In the genomic region with DNA sequence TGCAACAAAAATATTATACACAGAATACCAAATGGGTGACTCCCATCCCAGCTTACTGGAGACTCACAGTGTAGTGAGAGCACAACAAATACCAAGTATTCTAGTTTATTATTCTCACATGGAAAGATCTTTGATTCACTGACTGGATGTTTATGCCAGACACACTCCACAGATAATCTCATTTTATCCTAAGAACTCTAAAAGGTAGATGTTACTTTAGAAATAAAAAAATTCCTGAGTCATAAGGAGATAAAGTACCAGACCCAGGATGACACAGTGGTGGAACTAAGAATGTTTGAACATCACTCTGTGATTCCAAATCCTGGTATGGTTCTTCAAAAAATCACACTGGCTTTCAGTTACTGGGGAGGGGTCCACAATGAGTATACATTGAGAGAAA, we compare ENCODE assay signal across 16 cellular contexts.
DNase-seq lines count a peak whose midpoint lies in the region; ATAC-seq and TF ChIP-seq lines count a peak whose summit lies in the region.
"Had no signal": no experiment of that assay in that cellular context is flagged by ENCODE, and none has a peak within 500 bp of the region (broad histone marks: within the 10 kb centered on the region; RNA-seq: fewer than 3 reads in every experiment).

No MANE protein-coding gene starts in this region.

- peak overlapping the region; percentile 56 to 79 (median 71) for H3K4me3 Mint-ChIP-seq in brain
- H3K4me3 Mint-ChIP-seq in activated T-helper 17 cell treated with anti-CD3 and anti-CD28 coated beads, Interleukin-2, amount 50 U/mL, for 72 hours, result no peak overlapping the region
- H3K4me3 Mint-ChIP-seq in T-helper 2 cell treated with Interferon-gamma antibody and Interleukin-4, amounts not matched to agents 5 μg/mL and 100 μg/mL, for 36 hours, result no peak overlapping the region
- H3K4me3 Mint-ChIP-seq: CD4-positive, alpha-beta T cell had no signal

- peaks cover 3% of the 10 kb centered on the region for H3F3A ChIP-seq in neural cell (ENCODE audit: insufficient read depth, low read length, poor library complexity, severe bottlenecking)

- no peaks in the 10 kb centered on the region for H3K9me2 ChIP-seq in neural cell (ENCODE audit: insufficient read depth, low read length)

- H2AFZ ChIP-seq in neural cell (ENCODE audit: low read depth, low read length), result no peak overlapping the region

- H3K4me1 ChIP-seq in cardiac muscle cell (ENCODE audit: low read depth) (peaks cover 45% of the 10 kb centered on the region), heart left ventricle (peaks cover 0 to 53% (median 8%) of the 10 kb centered on the region in 12 donors)

- intact Hi-C loops in heart left ventricle (cut with DNase I) (loop anchor here in 1 of 10 donors (10.0 kb wide), 1 partner anchor 54 kb away; no protein-coding TSS in a partner anchor), posterior cingulate gyrus (cut with DNase I) (no loop called here)

- no peak overlapping the region for H3K9ac ChIP-seq in neural cell (ENCODE audit: low read length)

- no peak for DNase-seq in cardiac muscle cell (ENCODE audit: low read depth in 1 of 2, low spot score in 1 of 2)
- no peak for DNase-seq in heart left ventricle
- DNase-seq in posterior cingulate gyrus, result no peak
- DNase-seq in SHP77 (lab: John Stamatoyannopoulos, UW), result no peak
- no peak for DNase-seq in T-helper 2 cell treated with Interferon-gamma antibody and Interleukin-4, amounts not matched to agents 5 μg/mL and 100 μg/mL, for 36 hours (ENCODE audit: low spot score)
- DNase-seq: CD4-positive, alpha-beta T cell; Kasumi-1; NCI-H1105; NCI-H2107; NCI-H345; NCI-H526 treated with DMSO at 0.1 percent for 48 hours had no signal

- H3K4me3 ChIP-seq in cardiac muscle cell (no peak overlapping the region), heart left ventricle (no peak overlapping the region), neural cell (ENCODE audit: low read length) (peak overlapping the region; percentile 30)

- H3K27ac ChIP-seq in cardiac muscle cell, result peak overlapping the region; percentile 8
- H3K27ac ChIP-seq in heart left ventricle, result no peak overlapping the region
- no peak overlapping the region for H3K27ac ChIP-seq in neural cell (ENCODE audit: low read length)
- H3K27ac ChIP-seq: 22Rv1 had no signal

- H3K27me3 ChIP-seq in cardiac muscle cell (no peaks in the 10 kb centered on the region), heart left ventricle (no peaks in the 10 kb centered on the region), neural cell (ENCODE audit: insufficient read depth, low read depth, low read length) (no peaks in the 10 kb centered on the region)
- H3K27me3 ChIP-seq: BE2C had no signal

- no peak overlapping the region for H3K4me2 ChIP-seq in neural cell (ENCODE audit: low read length)

- peak overlapping the region; percentile 63 to 94 (median 82) for H3K27ac Mint-ChIP-seq in brain
- no peak overlapping the region for H3K27ac Mint-ChIP-seq in activated T-helper 17 cell treated with anti-CD3 and anti-CD28 coated beads, Interleukin-2, amount 50 U/mL, for 72 hours
- H3K27ac Mint-ChIP-seq in T-helper 2 cell treated with Interferon-gamma antibody and Interleukin-4, amounts not matched to agents 5 μg/mL and 100 μg/mL, for 36 hours, result no peak overlapping the region
- H3K27ac Mint-ChIP-seq: CD4-positive, alpha-beta T cell had no signal

- TF ChIP-seq EP300 in neural cell (conservative IDR thresholded peaks at IDR 0.05; ENCODE audit: poor library complexity, severe bottlenecking), result no peak

- no peak for TF ChIP-seq RAD21 in neural cell (conservative IDR thresholded peaks at IDR 0.05)

- no peak for TF ChIP-seq POLR2A in heart left ventricle (IDR thresholded peaks at IDR 0.05)

- no peaks in the 10 kb centered on the region for H3K36me3 Mint-ChIP-seq in brain
- H3K36me3 Mint-ChIP-seq in activated T-helper 17 cell treated with anti-CD3 and anti-CD28 coated beads, Interleukin-2, amount 50 U/mL, for 72 hours (ENCODE audit: low read depth), result no peaks in the 10 kb centered on the region
- H3K36me3 Mint-ChIP-seq in T-helper 2 cell treated with Interferon-gamma antibody and Interleukin-4, amounts not matched to agents 5 μg/mL and 100 μg/mL, for 36 hours (ENCODE audit: low read depth), result no peaks in the 10 kb centered on the region

- H3K79me2 ChIP-seq in neural cell (replicated peaks; ENCODE audit: insufficient read depth, low read length), result peaks cover 91% of the 10 kb centered on the region

- ATAC-seq in heart left ventricle, result no peak
- ATAC-seq in activated T-helper 17 cell treated with anti-CD3 and anti-CD28 coated beads, Interleukin-2, amount 50 U/mL, for 72 hours (replicated peaks), result no peak

- no peaks in the 10 kb centered on the region for H3K36me3 ChIP-seq in cardiac muscle cell
- H3K36me3 ChIP-seq in heart left ventricle, result no peaks in the 10 kb centered on the region
- no peaks in the 10 kb centered on the region for H3K36me3 ChIP-seq in neural cell (ENCODE audit: insufficient read depth, low read length)
- H3K36me3 ChIP-seq: BE2C had no signal

- no peaks in the 10 kb centered on the region for H3K27me3 Mint-ChIP-seq in brain
- H3K27me3 Mint-ChIP-seq in activated T-helper 17 cell treated with anti-CD3 and anti-CD28 coated beads, Interleukin-2, amount 50 U/mL, for 72 hours, result no peaks in the 10 kb centered on the region
- no peaks in the 10 kb centered on the region for H3K27me3 Mint-ChIP-seq in T-helper 2 cell treated with Interferon-gamma antibody and Interleukin-4, amounts not matched to agents 5 μg/mL and 100 μg/mL, for 36 hours (ENCODE audit: low read depth)
- H3K27me3 Mint-ChIP-seq: CD4-positive, alpha-beta T cell had no signal

- H3K4me1 Mint-ChIP-seq in brain, result peaks cover 99% of the 10 kb centered on the region
- no peaks in the 10 kb centered on the region for H3K4me1 Mint-ChIP-seq in activated T-helper 17 cell treated with anti-CD3 and anti-CD28 coated beads, Interleukin-2, amount 50 U/mL, for 72 hours
- H3K4me1 Mint-ChIP-seq in T-helper 2 cell treated with Interferon-gamma antibody and Interleukin-4, amounts not matched to agents 5 μg/mL and 100 μg/mL, for 36 hours (ENCODE audit: low read depth), result no peaks in the 10 kb centered on the region

- H3K9me3 ChIP-seq in cardiac muscle cell (ENCODE audit: low read depth) (no peaks in the 10 kb centered on the region), heart left ventricle (no peaks in the 10 kb centered on the region), neural cell (ENCODE audit: low read length) (no peaks in the 10 kb centered on the region)
- H3K9me3 ChIP-seq: BE2C had no signal

- H3K9me3 Mint-ChIP-seq in brain, result no peaks in the 10 kb centered on the region
- H3K9me3 Mint-ChIP-seq in activated T-helper 17 cell treated with anti-CD3 and anti-CD28 coated beads, Interleukin-2, amount 50 U/mL, for 72 hours, result peaks cover 10% of the 10 kb centered on the region
- peaks cover 12% of the 10 kb centered on the region for H3K9me3 Mint-ChIP-seq in T-helper 2 cell treated with Interferon-gamma antibody and Interleukin-4, amounts not matched to agents 5 μg/mL and 100 μg/mL, for 36 hours

- TF ChIP-seq CTCF in cardiac muscle cell (IDR thresholded peaks at IDR 0.05; ENCODE audit: low read depth, low read length) (no peak), heart left ventricle (IDR thresholded peaks at IDR 0.05) (no peak), brain (conservative IDR thresholded peaks at IDR 0.05) (no peak), neural cell (IDR thresholded peaks at IDR 0.05; ENCODE audit: poor library complexity, severe bottlenecking) (no peak)

- peaks cover 7% of the 10 kb centered on the region for H4K20me1 ChIP-seq in neural cell (ENCODE audit: insufficient read depth)

TF ChIP-seq in neural cell, 6 proteins besides CTCF, POLR2A, EP300 and RAD21:
- TF ChIP-seq TAF1 (IDR thresholded peaks at IDR 0.05; ENCODE audit: low read depth) (no peak), EZH2 (IDR thresholded peaks at IDR 0.05; ENCODE audit: borderline replicate concordance, insufficient read depth, low read length, poor library complexity, severe bottlenecking) (no peak), POLR2AphosphoS5 (IDR thresholded peaks at IDR 0.05) (no peak), MXI1 (conservative IDR thresholded peaks at IDR 0.05; ENCODE audit: poor library complexity, severe bottlenecking) (no peak), SMC3 (conservative IDR thresholded peaks at IDR 0.05; ENCODE audit: poor library complexity) (no peak)
- TF ChIP-seq, protein P1, sequence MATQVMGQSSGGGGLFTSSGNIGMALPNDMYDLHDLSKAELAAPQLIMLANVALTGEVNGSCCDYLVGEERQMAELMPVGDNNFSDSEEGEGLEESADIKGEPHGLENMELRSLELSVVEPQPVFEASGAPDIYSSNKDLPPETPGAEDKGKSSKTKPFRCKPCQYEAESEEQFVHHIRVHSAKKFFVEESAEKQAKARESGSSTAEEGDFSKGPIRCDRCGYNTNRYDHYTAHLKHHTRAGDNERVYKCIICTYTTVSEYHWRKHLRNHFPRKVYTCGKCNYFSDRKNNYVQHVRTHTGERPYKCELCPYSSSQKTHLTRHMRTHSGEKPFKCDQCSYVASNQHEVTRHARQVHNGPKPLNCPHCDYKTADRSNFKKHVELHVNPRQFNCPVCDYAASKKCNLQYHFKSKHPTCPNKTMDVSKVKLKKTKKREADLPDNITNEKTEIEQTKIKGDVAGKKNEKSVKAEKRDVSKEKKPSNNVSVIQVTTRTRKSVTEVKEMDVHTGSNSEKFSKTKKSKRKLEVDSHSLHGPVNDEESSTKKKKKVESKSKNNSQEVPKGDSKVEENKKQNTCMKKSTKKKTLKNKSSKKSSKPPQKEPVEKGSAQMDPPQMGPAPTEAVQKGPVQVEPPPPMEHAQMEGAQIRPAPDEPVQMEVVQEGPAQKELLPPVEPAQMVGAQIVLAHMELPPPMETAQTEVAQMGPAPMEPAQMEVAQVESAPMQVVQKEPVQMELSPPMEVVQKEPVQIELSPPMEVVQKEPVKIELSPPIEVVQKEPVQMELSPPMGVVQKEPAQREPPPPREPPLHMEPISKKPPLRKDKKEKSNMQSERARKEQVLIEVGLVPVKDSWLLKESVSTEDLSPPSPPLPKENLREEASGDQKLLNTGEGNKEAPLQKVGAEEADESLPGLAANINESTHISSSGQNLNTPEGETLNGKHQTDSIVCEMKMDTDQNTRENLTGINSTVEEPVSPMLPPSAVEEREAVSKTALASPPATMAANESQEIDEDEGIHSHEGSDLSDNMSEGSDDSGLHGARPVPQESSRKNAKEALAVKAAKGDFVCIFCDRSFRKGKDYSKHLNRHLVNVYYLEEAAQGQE (IDR thresholded peaks at IDR 0.05; ENCODE audit: borderline replicate concordance), result no peak

Comparison
In these comparisons a context has a peak if more than half of its experiments do, and no peak if none do; other contexts are left out.
1. H3K27ac Mint-ChIP-seq: peak in brain (5 of 5); none in activated T-helper 17 cell treated with anti-CD3 and anti-CD28 coated beads, Interleukin-2, amount 50 U/mL, for 72 hours (single experiment) and T-helper 2 cell treated with Interferon-gamma antibody and Interleukin-4, amounts not matched to agents 5 μg/mL and 100 μg/mL, for 36 hours (single experiment).
2. H3K4me3 Mint-ChIP-seq: peak in brain (5 of 5); none in activated T-helper 17 cell treated with anti-CD3 and anti-CD28 coated beads, Interleukin-2, amount 50 U/mL, for 72 hours (single experiment) and T-helper 2 cell treated with Interferon-gamma antibody and Interleukin-4, amounts not matched to agents 5 μg/mL and 100 μg/mL, for 36 hours (single experiment).